ENCODE assay signal across 8 cellular contexts in the genomic region with DNA sequence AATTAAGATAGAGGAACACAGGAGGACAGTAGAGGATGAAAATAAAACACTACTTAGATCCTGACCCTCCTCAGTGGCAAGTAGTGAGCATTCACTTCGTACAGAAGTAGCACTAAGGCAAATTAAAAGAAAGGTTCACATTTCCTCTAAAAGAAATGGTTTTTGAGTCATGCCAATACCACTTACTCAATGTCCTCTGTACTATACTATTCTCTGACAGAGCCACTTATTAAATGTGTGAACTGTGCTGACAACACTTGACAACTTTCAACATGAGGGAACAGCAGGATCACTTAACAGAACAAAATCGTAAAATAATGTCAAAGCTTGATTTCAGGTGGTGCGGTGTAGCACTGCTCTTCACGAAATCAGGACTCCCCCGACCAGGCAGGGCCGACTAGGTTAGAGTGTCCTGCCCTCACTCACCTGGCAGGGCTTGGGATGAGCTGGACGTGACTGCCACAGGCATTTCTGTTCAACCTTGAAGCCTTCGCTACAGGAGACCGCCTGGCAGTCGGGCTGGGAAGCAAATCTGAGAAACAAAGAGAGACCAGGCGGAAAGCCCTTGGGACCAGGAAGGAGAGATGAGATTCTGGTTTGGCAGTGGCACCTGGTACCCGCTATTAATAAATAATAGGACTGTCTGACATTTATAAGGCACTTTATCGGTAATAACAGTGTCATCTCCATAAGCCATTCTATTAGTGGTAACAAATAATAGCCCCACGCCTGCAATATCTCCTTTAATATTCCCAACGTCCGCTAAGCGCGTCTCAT. TPM values are rescaled to one million over a fixed set of nuclear protein-coding genes. Genes with fewer than 3 reads are reported as not detected.
A peak's percentile ranks its signal among the peaks of the same experiment; 100 is the strongest.
DNase-seq lines count a peak whose midpoint lies in the region; ATAC-seq and TF ChIP-seq lines count a peak whose summit lies in the region.

No MANE protein-coding gene starts in this region.

- H3K27me3 Mint-ChIP-seq in T-helper 17 cell: peaks cover 53% of the 10 kb centered on the region
- peaks cover 50% of the 10 kb centered on the region for H3K27me3 Mint-ChIP-seq in stimulated activated naive CD8-positive, alpha-beta T cell treated with anti-CD3 and anti-CD28 coated beads, Interleukin-15, amount 100 ng/mL, for 72 hours

- no peaks in the 10 kb centered on the region for H3K9me3 ChIP-seq in SK-N-SH
- H3K9me3 ChIP-seq in T-helper 17 cell (ENCODE audit: control insufficient read depth, low read length, poor library complexity, severe bottlenecking): no peaks in the 10 kb centered on the region

- no peaks in the 10 kb centered on the region for H3K9me3 Mint-ChIP-seq in stimulated activated naive CD8-positive, alpha-beta T cell treated with anti-CD3 and anti-CD28 coated beads, Interleukin-15, amount 100 ng/mL, for 72 hours

- H3K4me2 ChIP-seq in SK-N-SH: peak overlapping the region; percentile 84

- H3K27ac Mint-ChIP-seq in T-helper 17 cell: no peak overlapping the region
- H3K27ac Mint-ChIP-seq in stimulated activated naive CD8-positive, alpha-beta T cell treated with anti-CD3 and anti-CD28 coated beads, Interleukin-15, amount 100 ng/mL, for 72 hours: peak overlapping the region in 1 of 2 donors; percentile 31

- POLR2A ChIA-PET in SK-N-SH (lab: Yijun Ruan, JAX): interaction anchor here (1.1 kb wide), 1 partner anchor 174 kb away, joined by 4 read pairs; no protein-coding TSS in a partner anchor

- H2AFZ ChIP-seq in SK-N-SH (ENCODE audit: low read depth): no peak overlapping the region

- peaks cover 0 to 8% of the 10 kb centered on the region in 2 experiments; a peak in 1 of 4 replicates for H3K4me1 ChIP-seq in SK-N-SH (ENCODE audit: control insufficient read depth in 1 of 2, insufficient read depth in 2 of 2, low read depth in 1 of 2, low read length in 1 of 2)

- H3K27ac ChIP-seq in SK-N-SH (ENCODE audit: low read depth in 2 of 2, low read length in 1 of 2): no peak overlapping the region

- no peak for TF ChIP-seq RAD21 in SK-N-SH (IDR thresholded peaks at IDR 0.05; ENCODE audit: low read length)

- no peak for ATAC-seq in SK-N-SH treated with all-trans-retinoic acid at 6 μM for 48 hours
- no peak for ATAC-seq in T-helper 17 cell
- ATAC-seq in stimulated activated naive CD8-positive, alpha-beta T cell treated with anti-CD3 and anti-CD28 coated beads, Interleukin-15, amount 100 ng/mL, for 72 hours: no peak
- no peak for ATAC-seq in GM21360 (IDR thresholded peaks at IDR 0.05; ENCODE audit: unreplicated experiment)

- H3K4me3 Mint-ChIP-seq in T-helper 17 cell: peak overlapping the region; percentile 96
- peak overlapping the region; percentile 98 to 99 for H3K4me3 Mint-ChIP-seq in stimulated activated naive CD8-positive, alpha-beta T cell treated with anti-CD3 and anti-CD28 coated beads, Interleukin-15, amount 100 ng/mL, for 72 hours

- no peak for TF ChIP-seq CTCF in SK-N-SH (IDR thresholded peaks at IDR 0.05)

- peak; percentile 17 for DNase-seq in SK-N-SH
- DNase-seq in T-helper 17 cell: no peak
- peak; percentile 17 for DNase-seq in iPS-NIHi7 (ENCODE audit: extremely low spot score)
- DNase-seq in stimulated activated naive CD8-positive, alpha-beta T cell treated with anti-CD3 and anti-CD28 coated beads, Interleukin-15, amount 100 ng/mL, for 72 hours: no peak
- DNase-seq in stimulated activated CD4-positive, alpha-beta T cell treated with anti-CD3 and anti-CD28 coated beads, Interleukin-12 subunit alpha, Interleukin-12 subunit beta, amount 100 ng/mL, for 4 hours: no peak
- DNase-seq in activated CD8-positive, alpha-beta memory T cell treated with anti-CD3 and anti-CD28 coated beads for 24 hours: no peak

- no peak for TF ChIP-seq EP300 in SK-N-SH (IDR thresholded peaks at IDR 0.05; ENCODE audit: borderline replicate concordance in 1 of 2, low read depth in 1 of 2, low read length in 1 of 2)

- H3K27me3 ChIP-seq in SK-N-SH (ENCODE audit: insufficient read depth): no peaks in the 10 kb centered on the region; the same call in 1 of the 2 replicates

- no peaks in the 10 kb centered on the region for H3K79me2 ChIP-seq in SK-N-SH (ENCODE audit: insufficient read depth)

- no peaks in the 10 kb centered on the region for H3K9me2 ChIP-seq in SK-N-SH

- H3K9ac ChIP-seq in SK-N-SH: no peak overlapping the region

- no peaks in the 10 kb centered on the region for H3K36me3 ChIP-seq in SK-N-SH (replicated peaks in 1 of 2; ENCODE audit: control insufficient read depth in 1 of 2, insufficient read depth in 2 of 2, low read length in 1 of 2)

- H3K4me3 ChIP-seq in SK-N-SH (ENCODE audit: low read depth in 2 of 2, low read length in 1 of 2): peak overlapping the region; percentile 56 to 58; a peak in 3 of 4 replicates

- peaks cover 13% of the 10 kb centered on the region for H3K4me1 Mint-ChIP-seq in T-helper 17 cell
- peaks cover 46% of the 10 kb centered on the region for H3K4me1 Mint-ChIP-seq in stimulated activated naive CD8-positive, alpha-beta T cell treated with anti-CD3 and anti-CD28 coated beads, Interleukin-15, amount 100 ng/mL, for 72 hours

- 75% methylated on average over 18 of the region's 18 CpGs for WGBS in SK-N-SH (ENCODE audit: low lambda C conversion rate)

- H3K36me3 Mint-ChIP-seq in T-helper 17 cell (ENCODE audit: low read depth): no peaks in the 10 kb centered on the region

- no peaks in the 10 kb centered on the region for H3F3A ChIP-seq in SK-N-SH (replicated peaks; ENCODE audit: insufficient read depth)

- no peaks in the 10 kb centered on the region for H4K20me1 ChIP-seq in SK-N-SH (ENCODE audit: insufficient read depth)

- CTCF ChIA-PET in SK-N-SH (lab: Yijun Ruan, JAX): interaction anchor here (1.1 to 2.8 kb wide), 3 partner anchors 36 to 139 kb away, joined by 3 to 16 read pairs (median 7); no protein-coding TSS in a partner anchor

TF ChIP-seq in SK-N-SH, 30 proteins besides CTCF, POLR2A, EP300 and RAD21 (continues in another document):
- TF ChIP-seq, protein P1, sequence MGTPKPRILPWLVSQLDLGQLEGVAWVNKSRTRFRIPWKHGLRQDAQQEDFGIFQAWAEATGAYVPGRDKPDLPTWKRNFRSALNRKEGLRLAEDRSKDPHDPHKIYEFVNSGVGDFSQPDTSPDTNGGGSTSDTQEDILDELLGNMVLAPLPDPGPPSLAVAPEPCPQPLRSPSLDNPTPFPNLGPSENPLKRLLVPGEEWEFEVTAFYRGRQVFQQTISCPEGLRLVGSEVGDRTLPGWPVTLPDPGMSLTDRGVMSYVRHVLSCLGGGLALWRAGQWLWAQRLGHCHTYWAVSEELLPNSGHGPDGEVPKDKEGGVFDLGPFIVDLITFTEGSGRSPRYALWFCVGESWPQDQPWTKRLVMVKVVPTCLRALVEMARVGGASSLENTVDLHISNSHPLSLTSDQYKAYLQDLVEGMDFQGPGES (IDR thresholded peaks at IDR 0.05; ENCODE audit: low read depth, low read length): no peak
- TF ChIP-seq MEF2A (IDR thresholded peaks at IDR 0.05; ENCODE audit: borderline replicate concordance, low read depth) (no peak), TAF1 (IDR thresholded peaks at IDR 0.05; ENCODE audit: borderline replicate concordance, low read depth, low read length) (no peak), GABPA (IDR thresholded peaks at IDR 0.05; ENCODE audit: low read depth) (no peak), POLR2AphosphoS5 (IDR thresholded peaks at IDR 0.05; ENCODE audit: low read depth, low read length) (no peak), ELF1 (IDR thresholded peaks at IDR 0.05) (no peak), SMC3 (IDR thresholded peaks at IDR 0.05; ENCODE audit: low read depth, low read length) (no peak), CHD2 (IDR thresholded peaks at IDR 0.05; ENCODE audit: low read length, partially characterized antibody) (no peak), SIN3A (IDR thresholded peaks at IDR 0.05; ENCODE audit: borderline replicate concordance, low read depth, low read length) (no peak)
- TF ChIP-seq, protein P2, sequence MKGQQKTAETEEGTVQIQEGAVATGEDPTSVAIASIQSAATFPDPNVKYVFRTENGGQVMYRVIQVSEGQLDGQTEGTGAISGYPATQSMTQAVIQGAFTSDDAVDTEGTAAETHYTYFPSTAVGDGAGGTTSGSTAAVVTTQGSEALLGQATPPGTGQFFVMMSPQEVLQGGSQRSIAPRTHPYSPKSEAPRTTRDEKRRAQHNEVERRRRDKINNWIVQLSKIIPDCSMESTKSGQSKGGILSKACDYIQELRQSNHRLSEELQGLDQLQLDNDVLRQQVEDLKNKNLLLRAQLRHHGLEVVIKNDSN (IDR thresholded peaks at IDR 0.05; ENCODE audit: borderline replicate concordance, low read depth): no peak

TF ChIP-seq in SK-N-SH treated with all-trans-retinoic acid at 6 μM for 48 hours, 23 proteins besides CTCF, POLR2A, EP300 and RAD21 (continues in another document):
- TF ChIP-seq ZNF8 (CRISPR knock-in tag; IDR thresholded peaks at IDR 0.05) (no peak), ZFP30 (CRISPR knock-in tag; IDR thresholded peaks at IDR 0.05) (no peak), ZC3H10 (CRISPR knock-in tag; IDR thresholded peaks at IDR 0.05) (no peak), ISL1 (CRISPR knock-in tag; IDR thresholded peaks at IDR 0.05) (no peak), SNAI2 (CRISPR knock-in tag; IDR thresholded peaks at IDR 0.05) (no peak), ZNF70 (CRISPR knock-in tag; IDR thresholded peaks at IDR 0.05) (no peak)
- TF ChIP-seq, protein P3, sequence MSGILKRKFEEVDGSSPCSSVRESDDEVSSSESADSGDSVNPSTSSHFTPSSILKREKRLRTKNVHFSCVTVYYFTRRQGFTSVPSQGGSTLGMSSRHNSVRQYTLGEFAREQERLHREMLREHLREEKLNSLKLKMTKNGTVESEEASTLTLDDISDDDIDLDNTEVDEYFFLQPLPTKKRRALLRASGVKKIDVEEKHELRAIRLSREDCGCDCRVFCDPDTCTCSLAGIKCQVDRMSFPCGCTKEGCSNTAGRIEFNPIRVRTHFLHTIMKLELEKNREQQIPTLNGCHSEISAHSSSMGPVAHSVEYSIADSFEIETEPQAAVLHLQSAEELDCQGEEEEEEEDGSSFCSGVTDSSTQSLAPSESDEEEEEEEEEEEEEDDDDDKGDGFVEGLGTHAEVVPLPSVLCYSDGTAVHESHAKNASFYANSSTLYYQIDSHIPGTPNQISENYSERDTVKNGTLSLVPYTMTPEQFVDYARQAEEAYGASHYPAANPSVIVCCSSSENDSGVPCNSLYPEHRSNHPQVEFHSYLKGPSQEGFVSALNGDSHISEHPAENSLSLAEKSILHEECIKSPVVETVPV (CRISPR knock-in tag; IDR thresholded peaks at IDR 0.05): no peak

RNA-seq across cellular contexts. Expression of a gene that starts 0.6 kb away (rescaled TPM):
- polyA plus RNA-seq in SK-N-SH (2012; rRNA removed): 0.49 and 0.65 TPM in 2 replicates
- polyA plus RNA-seq in SK-N-SH (2012; cell fraction: cytosol; rRNA removed): 0.35 and 0.42 TPM in 2 replicates
- polyA plus RNA-seq in SK-N-SH (2012; cell fraction: nucleus; rRNA removed): 0.18 and 0.57 TPM in 2 replicates
- total RNA-seq in T-helper 17 cell: under 1 TPM; 0.30 to 0.42 TPM

Comparison
In these comparisons a context has a peak if more than half of its experiments do, and no peak if none do; other contexts are left out.
1. DNase-seq: peak in SK-N-SH (single experiment) and iPS-NIHi7 (single experiment); none in T-helper 17 cell (0 of 3), stimulated activated naive CD8-positive, alpha-beta T cell treated with anti-CD3 and anti-CD28 coated beads, Interleukin-15, amount 100 ng/mL, for 72 hours (0 of 2), stimulated activated CD4-positive, alpha-beta T cell treated with anti-CD3 and anti-CD28 coated beads, Interleukin-12 subunit alpha, Interleukin-12 subunit beta, amount 100 ng/mL, for 4 hours (single experiment) and activated CD8-positive, alpha-beta memory T cell treated with anti-CD3 and anti-CD28 coated beads for 24 hours (single experiment).